ENCODE assay signal across 2 cellular contexts in genomic region chr22:41687901-41688364, GRCh38.
TF ChIP-seq lines count a peak whose summit lies in the region.

No MANE protein-coding gene starts in this region.

TF ChIP-seq in HCT116, 20 proteins besides CTCF, POLR2A, EP300 and RAD21 (continued from another document):
- TF ChIP-seq ZBTB33 (IDR thresholded peaks at IDR 0.05; ENCODE audit: extremely low read depth, insufficient replicate concordance, low read length) (no peak), EZH2phosphoT487 (IDR thresholded peaks at IDR 0.05; ENCODE audit: borderline replicate concordance) (no peak), ATF3 (IDR thresholded peaks at IDR 0.05) (no peak), JUND (IDR thresholded peaks at IDR 0.05) (no peak), SRF (IDR thresholded peaks at IDR 0.05; ENCODE audit: low read depth) (no peak)
TF ChIP-seq in HCT116: peak in this region for 0.

TF ChIP-seq in liver, 16 proteins besides CTCF, POLR2A, EP300 and RAD21 (continued from another document):
- TF ChIP-seq, protein P1, sequence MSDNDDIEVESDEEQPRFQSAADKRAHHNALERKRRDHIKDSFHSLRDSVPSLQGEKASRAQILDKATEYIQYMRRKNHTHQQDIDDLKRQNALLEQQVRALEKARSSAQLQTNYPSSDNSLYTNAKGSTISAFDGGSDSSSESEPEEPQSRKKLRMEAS (IDR thresholded peaks at IDR 0.05), result peak; percentile 31
- TF ChIP-seq REST (IDR thresholded peaks at IDR 0.05), result no peak
